ENCODE assay signal across 9 cellular contexts in genomic region chr19:40802300-40803169, GRCh38. TPM values are rescaled to one million over a fixed set of nuclear protein-coding genes. Genes with fewer than 3 reads are reported as not detected.
A peak's percentile ranks its signal among the peaks of the same experiment; 100 is the strongest.
DNase-seq lines count a peak whose midpoint lies in the region; ATAC-seq, FAIRE-seq and TF ChIP-seq lines count a peak whose summit lies in the region.
"Had no signal": no experiment of that assay in that cellular context is flagged by ENCODE, and none has a peak within 500 bp of the region (broad histone marks: within the 10 kb centered on the region; RNA-seq: fewer than 3 reads in every experiment).

No MANE protein-coding gene starts in this region.

- TF ChIP-seq POLR2A in thyroid gland (IDR thresholded peaks at IDR 0.05) = no peak

- H2AFZ ChIP-seq in astrocyte (ENCODE audit: low read depth, low read length) = no peak overlapping the region

- ATAC-seq in left lung (peak; percentile 8), GM21576 (IDR thresholded peaks at IDR 0.05; ENCODE audit: unreplicated experiment) (no peak), HG03469 (IDR thresholded peaks at IDR 0.05; ENCODE audit: unreplicated experiment) (no peak)

- H3K9me3 ChIP-seq in astrocyte (ENCODE audit: insufficient read depth, low read depth, low read length) (no peaks in the 10 kb centered on the region), left lung (no peaks in the 10 kb centered on the region), thyroid gland (no peaks in the 10 kb centered on the region)

- peaks cover 78% of the 10 kb centered on the region for H4K20me1 ChIP-seq in astrocyte (ENCODE audit: insufficient read depth, low read length)

- H3K27ac ChIP-seq in astrocyte (ENCODE audit: low read depth, low read length) (no peak overlapping the region), left lung (peak overlapping the region; percentile 69 to 91), thyroid gland (peak overlapping the region; percentile 76 to 85 (median 79))

- TF ChIP-seq CTCF in astrocyte (IDR thresholded peaks at IDR 0.05; ENCODE audit: insufficient read depth, low read depth, low read length) = no peak
- no peak for TF ChIP-seq CTCF in left lung (IDR thresholded peaks at IDR 0.05)
- TF ChIP-seq CTCF in thyroid gland (IDR thresholded peaks at IDR 0.05) = no peak

- H3K36me3 ChIP-seq in astrocyte (ENCODE audit: insufficient read depth, low read length) (no peaks in the 10 kb centered on the region), left lung (peaks cover 0 to 65% of the 10 kb centered on the region in 2 donors), thyroid gland (peaks cover 11 to 14% of the 10 kb centered on the region in 2 donors)

- peak; percentile 66 for DNase-seq in activated CD4-positive, alpha-beta T cell treated with anti-CD3 and anti-CD28 coated beads, Interleukin-2, amount 10 ng/mL, durations not matched to agents 24 days and 14 days
- no peak for DNase-seq in activated CD4-positive, alpha-beta T cell treated with anti-CD3 and anti-CD28 coated beads, Interleukin-2, amount 50 U/mL, for 48 hours
- no peak for DNase-seq in astrocyte (ENCODE audit: low read depth)
- peak; percentile 68 to 88 for DNase-seq in left lung
- peak in 1 of 2 donors; percentile 42 for DNase-seq in thyroid gland
- no peak for DNase-seq in A172 (ENCODE audit: low spot score)

- H3K4me3 ChIP-seq in astrocyte (ENCODE audit: insufficient read depth, low read depth, low read length) (no peak overlapping the region), left lung (peak overlapping the region; percentile 3 to 96), thyroid gland (replicated peaks in 1 of 3) (peak overlapping the region in 1 of 3 donors; percentile 6)

- peak overlapping the region; percentile 92 for H3K27ac Mint-ChIP-seq in activated CD4-positive, alpha-beta T cell treated with anti-CD3 and anti-CD28 coated beads, Interleukin-2, amount 10 ng/mL, durations not matched to agents 24 days and 14 days
- no peak overlapping the region for H3K27ac Mint-ChIP-seq in astrocyte (ENCODE audit: unreplicated experiment)

- intact Hi-C loops in activated CD4-positive, alpha-beta T cell treated with anti-CD3 and anti-CD28 coated beads, Interleukin-2, amount 10 ng/mL, durations not matched to agents 24 days and 14 days (cut with micrococcal nuclease) = no loop called here
- intact Hi-C loops in left lung (cut with DNase I) = no loop called here
- intact Hi-C loops in thyroid gland (cut with DNase I) = loop anchor here (5.0 kb wide), 1 partner anchor 50 kb away; the partner anchor contains the start of genes ACTMAP and SNRPA

- peaks cover 80% of the 10 kb centered on the region for H3K4me1 Mint-ChIP-seq in activated CD4-positive, alpha-beta T cell treated with anti-CD3 and anti-CD28 coated beads, Interleukin-2, amount 10 ng/mL, durations not matched to agents 24 days and 14 days
- H3K4me1 Mint-ChIP-seq in astrocyte (ENCODE audit: low read depth, unreplicated experiment) = peaks cover 47% of the 10 kb centered on the region

- H3K79me2 ChIP-seq in astrocyte (ENCODE audit: insufficient read depth, low read length) = peaks cover 78% of the 10 kb centered on the region

- H3K27me3 Mint-ChIP-seq in activated CD4-positive, alpha-beta T cell treated with anti-CD3 and anti-CD28 coated beads, Interleukin-2, amount 10 ng/mL, durations not matched to agents 24 days and 14 days = no peaks in the 10 kb centered on the region
- no peaks in the 10 kb centered on the region for H3K27me3 Mint-ChIP-seq in astrocyte (ENCODE audit: low read depth, unreplicated experiment)

- H3K4me3 Mint-ChIP-seq in activated CD4-positive, alpha-beta T cell treated with anti-CD3 and anti-CD28 coated beads, Interleukin-2, amount 10 ng/mL, durations not matched to agents 24 days and 14 days = peak overlapping the region; percentile 91
- peak overlapping the region; percentile 96 for H3K4me3 Mint-ChIP-seq in astrocyte (ENCODE audit: unreplicated experiment)

- H3K4me2 ChIP-seq in astrocyte (ENCODE audit: low read length) = peak overlapping the region; percentile 97

- peak overlapping the region; percentile 56 for H3K9ac ChIP-seq in astrocyte (ENCODE audit: low read length)

- FAIRE-seq in astrocyte (lab: Jason Lieb, UNC) = no peak

- no peaks in the 10 kb centered on the region for H3K9me3 Mint-ChIP-seq in activated CD4-positive, alpha-beta T cell treated with anti-CD3 and anti-CD28 coated beads, Interleukin-2, amount 10 ng/mL, durations not matched to agents 24 days and 14 days
- H3K9me3 Mint-ChIP-seq in astrocyte (ENCODE audit: unreplicated experiment) = no peaks in the 10 kb centered on the region

- H3K27me3 ChIP-seq in astrocyte (ENCODE audit: insufficient read depth, low read length) (no peaks in the 10 kb centered on the region), left lung (no peaks in the 10 kb centered on the region), thyroid gland (no peaks in the 10 kb centered on the region)

- 26 to 50% methylated on average over 9 to 10 of the region's 11 CpGs for WGBS in thyroid gland, 2 donors

- H3K4me1 ChIP-seq in astrocyte (ENCODE audit: insufficient read depth, low read length) (peaks cover 47% of the 10 kb centered on the region), left lung (peaks cover 65 to 83% of the 10 kb centered on the region in 2 donors), thyroid gland (peaks cover 64 to 84% of the 10 kb centered on the region in 2 donors)

- H3K36me3 Mint-ChIP-seq in activated CD4-positive, alpha-beta T cell treated with anti-CD3 and anti-CD28 coated beads, Interleukin-2, amount 10 ng/mL, durations not matched to agents 24 days and 14 days (ENCODE audit: low read depth) = peaks cover 49% of the 10 kb centered on the region
- peaks cover 8% of the 10 kb centered on the region for H3K36me3 Mint-ChIP-seq in astrocyte (ENCODE audit: low read depth, unreplicated experiment)

RNA-seq across cellular contexts. Expression of gene EGLN2, which starts 3.5 kb away (rescaled TPM):
- total RNA-seq in activated CD4-positive, alpha-beta T cell treated with anti-CD3 and anti-CD28 coated beads, Interleukin-2, amount 10 ng/mL, durations not matched to agents 24 days and 14 days = 88.9 and 94.4 TPM in 2 replicates
- total RNA-seq in astrocyte = 82.1 and 84.6 TPM in 2 replicates
- total RNA-seq in left lung = 100 to 1,000 TPM; 139 to 150 TPM
- 100 to 1,000 TPM in 2 of 4 donors, 10 to 100 TPM in 2; 94.2 to 120 (median 105) TPM for total RNA-seq in thyroid gland
- 80.0 and 123 TPM in 2 replicates for total RNA-seq in A172 (2014; rRNA removed; shearing (Covaris generic))

RNA-seq across cellular contexts. Expression of gene RAB4B, which starts 24.5 kb away (rescaled TPM):
- 36.3 and 41.0 TPM in 2 replicates for total RNA-seq in activated CD4-positive, alpha-beta T cell treated with anti-CD3 and anti-CD28 coated beads, Interleukin-2, amount 10 ng/mL, durations not matched to agents 24 days and 14 days
- total RNA-seq in astrocyte (18.8 and 21.0 TPM in 2 replicates), left lung (10 to 100 TPM; 42.6 to 50.4 TPM), thyroid gland (10 to 100 TPM; 21.5 to 56.6 (median 31.5) TPM)
- 10.3 and 19.9 TPM in 2 replicates for total RNA-seq in A172 (2014; rRNA removed; shearing (Covaris generic))

RNA-seq across cellular contexts. Expression of gene MIA, which starts 27.2 kb away (rescaled TPM):
- 0.56 TPM in 1 of 2 replicates, not detected in the other for total RNA-seq in activated CD4-positive, alpha-beta T cell treated with anti-CD3 and anti-CD28 coated beads, Interleukin-2, amount 10 ng/mL, durations not matched to agents 24 days and 14 days
- total RNA-seq in astrocyte (2.5 TPM in 2 replicates), left lung (under 1 TPM in 1 of 2 donors, not detected in 1; 0.89 TPM), thyroid gland (not detected)
- total RNA-seq in A172 (2014; rRNA removed; shearing (Covaris generic)) = not detected in 2 replicates
- total RNA-seq: Daoy had no signal

RNA-seq across cellular contexts. Expression of gene CYP2A6, which starts 47.7 kb away (rescaled TPM):
- not detected in 2 replicates for total RNA-seq in activated CD4-positive, alpha-beta T cell treated with anti-CD3 and anti-CD28 coated beads, Interleukin-2, amount 10 ng/mL, durations not matched to agents 24 days and 14 days
- not detected in 2 replicates for total RNA-seq in astrocyte
- under 1 TPM in 1 of 2 donors, not detected in 1; 0.31 TPM for total RNA-seq in left lung
- total RNA-seq in thyroid gland = not detected
- not detected in 2 replicates for total RNA-seq in A172 (2014; rRNA removed; shearing (Covaris generic))
- total RNA-seq: Daoy had no signal

RNA-seq across cellular contexts. Expression of gene SNRPA, which starts 51.5 kb away (rescaled TPM):
- total RNA-seq in activated CD4-positive, alpha-beta T cell treated with anti-CD3 and anti-CD28 coated beads, Interleukin-2, amount 10 ng/mL, durations not matched to agents 24 days and 14 days = 268 and 273 TPM in 2 replicates
- 60.0 and 67.0 TPM in 2 replicates for total RNA-seq in astrocyte
- total RNA-seq in left lung = 10 to 100 TPM; 46.1 to 79.1 TPM
- 10 to 100 TPM; 38.2 to 80.5 (median 55.1) TPM for total RNA-seq in thyroid gland
- total RNA-seq in A172 (2014; rRNA removed; shearing (Covaris generic)) = 64.7 and 87.9 TPM in 2 replicates

Comparison
In these comparisons a context has a peak if more than half of its experiments do, and no peak if none do; other contexts are left out.
1. DNase-seq: peak in activated CD4-positive, alpha-beta T cell treated with anti-CD3 and anti-CD28 coated beads, Interleukin-2, amount 10 ng/mL, durations not matched to agents 24 days and 14 days (single experiment) and left lung (2 of 2); none in activated CD4-positive, alpha-beta T cell treated with anti-CD3 and anti-CD28 coated beads, Interleukin-2, amount 50 U/mL, for 48 hours (0 of 2), astrocyte (single experiment) and A172 (single experiment).